1 cellular context compared by ENCODE assay signal in the genomic region with DNA sequence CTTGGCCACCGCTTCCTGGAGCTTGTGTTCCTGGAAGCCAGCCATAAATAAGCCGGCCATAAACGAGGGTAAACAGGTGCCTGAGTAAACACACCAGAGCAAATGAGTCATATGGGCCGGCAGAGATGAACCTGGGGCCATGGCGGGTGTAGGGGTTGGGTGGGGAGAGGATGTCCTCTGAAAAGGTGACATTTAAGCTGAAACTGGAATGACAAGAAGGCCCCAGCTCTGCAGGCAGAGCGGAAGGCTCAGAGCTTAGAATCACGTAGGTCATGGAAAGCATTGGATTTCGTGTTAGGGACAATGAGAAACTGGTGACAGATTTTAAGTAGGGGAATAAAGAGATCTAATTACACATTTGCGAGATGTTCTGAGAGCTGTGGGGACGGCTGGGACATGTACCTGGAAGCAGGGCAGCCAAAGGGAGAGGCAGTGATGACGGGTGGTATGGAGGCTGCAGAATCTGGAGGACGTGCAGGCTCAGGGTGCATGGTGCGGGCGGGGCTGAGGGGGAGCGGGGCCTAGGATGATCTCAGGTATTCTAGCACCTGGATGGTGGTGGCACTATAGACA.
TF ChIP-seq lines count a peak whose summit lies in the region.

No MANE protein-coding gene starts in this region.

TF ChIP-seq in HEK293, 187 proteins besides CTCF, POLR2A, EP300 and RAD21 (continued from another document):
- TF ChIP-seq, protein P1, sequence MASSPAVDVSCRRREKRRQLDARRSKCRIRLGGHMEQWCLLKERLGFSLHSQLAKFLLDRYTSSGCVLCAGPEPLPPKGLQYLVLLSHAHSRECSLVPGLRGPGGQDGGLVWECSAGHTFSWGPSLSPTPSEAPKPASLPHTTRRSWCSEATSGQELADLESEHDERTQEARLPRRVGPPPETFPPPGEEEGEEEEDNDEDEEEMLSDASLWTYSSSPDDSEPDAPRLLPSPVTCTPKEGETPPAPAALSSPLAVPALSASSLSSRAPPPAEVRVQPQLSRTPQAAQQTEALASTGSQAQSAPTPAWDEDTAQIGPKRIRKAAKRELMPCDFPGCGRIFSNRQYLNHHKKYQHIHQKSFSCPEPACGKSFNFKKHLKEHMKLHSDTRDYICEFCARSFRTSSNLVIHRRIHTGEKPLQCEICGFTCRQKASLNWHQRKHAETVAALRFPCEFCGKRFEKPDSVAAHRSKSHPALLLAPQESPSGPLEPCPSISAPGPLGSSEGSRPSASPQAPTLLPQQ (tag by site-specific recombination; IDR thresholded peaks at IDR 0.05), result peak; percentile 54
- TF ChIP-seq SCRT1 (tag by site-specific recombination; IDR thresholded peaks at IDR 0.05; ENCODE audit: borderline replicate concordance), result peak; percentile 87
- peak; percentile 57; the same call in 1 of the 2 replicates for TF ChIP-seq ZBTB48 (tag by site-specific recombination; IDR thresholded peaks at IDR 0.05)
- peak; percentile 57; the same call in 1 of the 2 replicates for TF ChIP-seq ZNF335 (tag by site-specific recombination; conservative IDR thresholded peaks at IDR 0.05)
- TF ChIP-seq ZNF366 (tag by site-specific recombination; conservative IDR thresholded peaks at IDR 0.05), result peak; percentile 57; the same call in 1 of the 2 replicates
- peak; percentile 73 for TF ChIP-seq OSR2 (tag by site-specific recombination; IDR thresholded peaks at IDR 0.05)
- TF ChIP-seq, protein P2, sequence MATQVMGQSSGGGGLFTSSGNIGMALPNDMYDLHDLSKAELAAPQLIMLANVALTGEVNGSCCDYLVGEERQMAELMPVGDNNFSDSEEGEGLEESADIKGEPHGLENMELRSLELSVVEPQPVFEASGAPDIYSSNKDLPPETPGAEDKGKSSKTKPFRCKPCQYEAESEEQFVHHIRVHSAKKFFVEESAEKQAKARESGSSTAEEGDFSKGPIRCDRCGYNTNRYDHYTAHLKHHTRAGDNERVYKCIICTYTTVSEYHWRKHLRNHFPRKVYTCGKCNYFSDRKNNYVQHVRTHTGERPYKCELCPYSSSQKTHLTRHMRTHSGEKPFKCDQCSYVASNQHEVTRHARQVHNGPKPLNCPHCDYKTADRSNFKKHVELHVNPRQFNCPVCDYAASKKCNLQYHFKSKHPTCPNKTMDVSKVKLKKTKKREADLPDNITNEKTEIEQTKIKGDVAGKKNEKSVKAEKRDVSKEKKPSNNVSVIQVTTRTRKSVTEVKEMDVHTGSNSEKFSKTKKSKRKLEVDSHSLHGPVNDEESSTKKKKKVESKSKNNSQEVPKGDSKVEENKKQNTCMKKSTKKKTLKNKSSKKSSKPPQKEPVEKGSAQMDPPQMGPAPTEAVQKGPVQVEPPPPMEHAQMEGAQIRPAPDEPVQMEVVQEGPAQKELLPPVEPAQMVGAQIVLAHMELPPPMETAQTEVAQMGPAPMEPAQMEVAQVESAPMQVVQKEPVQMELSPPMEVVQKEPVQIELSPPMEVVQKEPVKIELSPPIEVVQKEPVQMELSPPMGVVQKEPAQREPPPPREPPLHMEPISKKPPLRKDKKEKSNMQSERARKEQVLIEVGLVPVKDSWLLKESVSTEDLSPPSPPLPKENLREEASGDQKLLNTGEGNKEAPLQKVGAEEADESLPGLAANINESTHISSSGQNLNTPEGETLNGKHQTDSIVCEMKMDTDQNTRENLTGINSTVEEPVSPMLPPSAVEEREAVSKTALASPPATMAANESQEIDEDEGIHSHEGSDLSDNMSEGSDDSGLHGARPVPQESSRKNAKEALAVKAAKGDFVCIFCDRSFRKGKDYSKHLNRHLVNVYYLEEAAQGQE (tag by site-specific recombination; IDR thresholded peaks at IDR 0.05), result no peak
- 0 out of 2 replicates have a peak, but pooled peaks have one; percentile 44 for TF ChIP-seq ZNF843 (tag by site-specific recombination; IDR thresholded peaks at IDR 0.05)
- peak; percentile 44; the same call in 1 of the 2 replicates for TF ChIP-seq ZNF184 (tag by site-specific recombination; IDR thresholded peaks at IDR 0.05)
- TF ChIP-seq ZNF140 (tag by site-specific recombination; IDR thresholded peaks at IDR 0.05), result no peak
- no peak for TF ChIP-seq ZNF548 (tag by site-specific recombination; IDR thresholded peaks at IDR 0.05)
- 0 out of 2 replicates have a peak, but pooled peaks have one; percentile 23 for TF ChIP-seq ZSCAN30 (tag by site-specific recombination; IDR thresholded peaks at IDR 0.05)
- TF ChIP-seq, protein P3, sequence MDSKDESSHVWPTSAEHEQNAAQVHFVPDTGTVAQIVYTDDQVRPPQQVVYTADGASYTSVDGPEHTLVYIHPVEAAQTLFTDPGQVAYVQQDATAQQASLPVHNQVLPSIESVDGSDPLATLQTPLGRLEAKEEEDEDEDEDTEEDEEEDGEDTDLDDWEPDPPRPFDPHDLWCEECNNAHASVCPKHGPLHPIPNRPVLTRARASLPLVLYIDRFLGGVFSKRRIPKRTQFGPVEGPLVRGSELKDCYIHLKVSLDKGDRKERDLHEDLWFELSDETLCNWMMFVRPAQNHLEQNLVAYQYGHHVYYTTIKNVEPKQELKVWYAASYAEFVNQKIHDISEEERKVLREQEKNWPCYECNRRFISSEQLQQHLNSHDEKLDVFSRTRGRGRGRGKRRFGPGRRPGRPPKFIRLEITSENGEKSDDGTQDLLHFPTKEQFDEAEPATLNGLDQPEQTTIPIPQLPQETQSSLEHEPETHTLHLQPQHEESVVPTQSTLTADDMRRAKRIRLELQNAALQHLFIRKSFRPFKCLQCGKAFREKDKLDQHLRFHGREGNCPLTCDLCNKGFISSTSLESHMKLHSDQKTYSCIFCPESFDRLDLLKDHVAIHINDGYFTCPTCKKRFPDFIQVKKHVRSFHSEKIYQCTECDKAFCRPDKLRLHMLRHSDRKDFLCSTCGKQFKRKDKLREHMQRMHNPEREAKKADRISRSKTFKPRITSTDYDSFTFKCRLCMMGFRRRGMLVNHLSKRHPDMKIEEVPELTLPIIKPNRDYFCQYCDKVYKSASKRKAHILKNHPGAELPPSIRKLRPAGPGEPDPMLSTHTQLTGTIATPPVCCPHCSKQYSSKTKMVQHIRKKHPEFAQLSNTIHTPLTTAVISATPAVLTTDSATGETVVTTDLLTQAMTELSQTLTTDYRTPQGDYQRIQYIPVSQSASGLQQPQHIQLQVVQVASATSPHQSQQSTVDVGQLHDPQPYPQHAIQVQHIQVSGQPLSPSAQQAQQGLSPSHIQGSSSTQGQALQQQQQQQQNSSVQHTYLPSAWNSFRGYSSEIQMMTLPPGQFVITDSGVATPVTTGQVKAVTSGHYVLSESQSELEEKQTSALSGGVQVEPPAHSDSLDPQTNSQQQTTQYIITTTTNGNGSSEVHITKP (tag by site-specific recombination; IDR thresholded peaks at IDR 0.05), result 0 out of 2 replicates have a peak, but pooled peaks have one; percentile 33
- TF ChIP-seq ZNF10 (tag by site-specific recombination; IDR thresholded peaks at IDR 0.05), result no peak; the same call in 1 of the 2 replicates
